ENCODE assay signal across 8 cellular contexts in the genomic region with DNA sequence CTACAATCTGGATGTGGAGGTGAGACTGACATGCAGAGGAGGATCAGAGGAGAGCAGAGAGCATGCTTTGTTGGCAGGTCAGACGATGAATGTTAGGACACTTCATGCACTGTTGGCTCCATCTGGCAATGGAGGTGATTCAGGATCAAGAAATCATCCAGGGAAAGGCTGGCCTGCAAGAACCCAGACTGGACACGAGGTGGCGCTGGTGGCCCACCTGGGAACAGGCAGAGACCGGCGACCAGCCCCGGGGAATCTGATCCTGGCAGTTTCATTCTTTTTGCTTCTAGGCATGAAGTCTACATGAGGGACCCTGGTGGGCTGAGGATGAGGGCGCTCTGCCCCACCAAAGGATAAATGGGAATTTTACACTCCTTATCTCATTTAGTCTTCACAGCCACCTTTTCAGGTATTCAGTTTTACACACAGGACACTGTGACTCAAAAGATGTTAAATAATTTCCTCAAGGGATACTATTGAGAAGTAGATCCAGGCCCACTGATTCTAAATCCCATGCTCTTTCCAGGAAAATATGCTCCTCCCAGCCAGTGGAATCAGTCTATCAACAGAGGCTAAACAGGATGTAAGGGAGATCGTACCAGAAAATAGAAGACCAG. TPM values are rescaled to one million over a fixed set of nuclear protein-coding genes. Genes with fewer than 3 reads are reported as not detected.
A peak's percentile ranks its signal among the peaks of the same experiment; 100 is the strongest.
DNase-seq lines count a peak whose midpoint lies in the region; ATAC-seq and TF ChIP-seq lines count a peak whose summit lies in the region.

No MANE protein-coding gene starts in this region.

- H3K36me3 Mint-ChIP-seq in activated T-helper 1 cell treated with anti-CD3 and anti-CD28 coated beads, Interleukin-12 subunit alpha, Interleukin-12 subunit beta, Interleukin-2, Interleukin-4 antibody, amounts not matched to agents 30 ng/mL and 10 ng/mL and 1 ng/mL, durations not matched to agents 14 hours and 24 hours and 36 hours (ENCODE audit: low read depth) = no peaks in the 10 kb centered on the region
- no peaks in the 10 kb centered on the region for H3K36me3 Mint-ChIP-seq in neural progenitor cell

- H3K27ac ChIP-seq in Karpas-422 (ENCODE audit: low read length) = no peak overlapping the region
- H3K27ac ChIP-seq in neural progenitor cell = no peak overlapping the region

- TF ChIP-seq CTCF in fibroblast of pulmonary artery (IDR thresholded peaks at IDR 0.05; ENCODE audit: low read length, missing control alignments) = peak; percentile 95
- peak; percentile 95 for TF ChIP-seq CTCF in neural progenitor cell (IDR thresholded peaks at IDR 0.05)

- no peak overlapping the region for H3K27ac Mint-ChIP-seq in activated T-helper 1 cell treated with anti-CD3 and anti-CD28 coated beads, Interleukin-12 subunit alpha, Interleukin-12 subunit beta, Interleukin-2, Interleukin-4 antibody, amounts not matched to agents 30 ng/mL and 10 ng/mL and 1 ng/mL, durations not matched to agents 14 hours and 24 hours and 36 hours
- H3K27ac Mint-ChIP-seq in neural progenitor cell = peak overlapping the region; percentile 16

- H3K4me2 ChIP-seq in Karpas-422 (ENCODE audit: low read depth, low read length, poor library complexity, severe bottlenecking) (no peak overlapping the region), neural progenitor cell (no peak overlapping the region)

- peaks cover 7% of the 10 kb centered on the region for H3K4me1 Mint-ChIP-seq in activated T-helper 1 cell treated with anti-CD3 and anti-CD28 coated beads, Interleukin-12 subunit alpha, Interleukin-12 subunit beta, Interleukin-2, Interleukin-4 antibody, amounts not matched to agents 30 ng/mL and 10 ng/mL and 1 ng/mL, durations not matched to agents 14 hours and 24 hours and 36 hours (ENCODE audit: low read depth)
- H3K4me1 Mint-ChIP-seq in neural progenitor cell = peaks cover 12% of the 10 kb centered on the region

- no peaks in the 10 kb centered on the region for H3K9me2 ChIP-seq in Karpas-422 (replicated peaks; ENCODE audit: insufficient read depth, low read length)

- no peak overlapping the region for H3K9ac ChIP-seq in Karpas-422 (ENCODE audit: low read length)
- no peak overlapping the region for H3K9ac ChIP-seq in neural progenitor cell

- peaks cover 16% of the 10 kb centered on the region for H3K27me3 Mint-ChIP-seq in activated T-helper 1 cell treated with anti-CD3 and anti-CD28 coated beads, Interleukin-12 subunit alpha, Interleukin-12 subunit beta, Interleukin-2, Interleukin-4 antibody, amounts not matched to agents 30 ng/mL and 10 ng/mL and 1 ng/mL, durations not matched to agents 14 hours and 24 hours and 36 hours (ENCODE audit: insufficient read depth)
- H3K27me3 Mint-ChIP-seq in neural progenitor cell (ENCODE audit: insufficient read depth, low read depth) = peaks cover 7% of the 10 kb centered on the region

- H3K4me1 ChIP-seq in Karpas-422 (ENCODE audit: low read length) (0 out of 2 replicates have a peak, but pooled peaks cover 3% of the 10 kb centered on the region), neural progenitor cell (no peaks in the 10 kb centered on the region)

- H2AFZ ChIP-seq in Karpas-422 (ENCODE audit: low read length) (no peak overlapping the region), neural progenitor cell (replicated peaks) (no peak overlapping the region)

- H3K79me2 ChIP-seq in Karpas-422 (ENCODE audit: low read length) (no peaks in the 10 kb centered on the region), neural progenitor cell (ENCODE audit: low read depth) (no peaks in the 10 kb centered on the region)

- ATAC-seq in stimulated activated naive CD8-positive, alpha-beta T cell treated with anti-CD3 and anti-CD28 coated beads, Interleukin-15, Interleukin-2, amounts not matched to agents 100 U/mL and 50 U/mL, for 24 hours = no peak
- ATAC-seq in GM19035 (IDR thresholded peaks at IDR 0.05; ENCODE audit: unreplicated experiment) = no peak

- no peak overlapping the region for H3K4me3 ChIP-seq in Karpas-422 (ENCODE audit: low read length)
- no peak overlapping the region for H3K4me3 ChIP-seq in fibroblast of pulmonary artery (replicated peaks; ENCODE audit: low read depth, low read length)
- H3K4me3 ChIP-seq in neural progenitor cell = no peak overlapping the region

- H3K9me3 ChIP-seq in Karpas-422 (ENCODE audit: low read length) = no peaks in the 10 kb centered on the region
- H3K9me3 ChIP-seq in neural progenitor cell (ENCODE audit: low read depth) = no peaks in the 10 kb centered on the region

- H4K20me1 ChIP-seq in Karpas-422 (ENCODE audit: insufficient read depth, low read depth, low read length) = no peaks in the 10 kb centered on the region
- no peaks in the 10 kb centered on the region for H4K20me1 ChIP-seq in neural progenitor cell (ENCODE audit: low read depth)

- H3F3A ChIP-seq in neural progenitor cell (ENCODE audit: low read depth) = peaks cover 4% of the 10 kb centered on the region

- peak; percentile 100 for DNase-seq in DMS 273 treated with DMSO at 0.1 percent for 48 hours (lab: John Stamatoyannopoulos, UW)
- DNase-seq in Karpas-422 = peak; percentile 79
- DNase-seq in RPMI7951 (ENCODE audit: low read depth) = peak; percentile 63
- peak; percentile 36 for DNase-seq in activated T-helper 1 cell treated with anti-CD3 and anti-CD28 coated beads, Interleukin-12 subunit alpha, Interleukin-12 subunit beta, Interleukin-2, Interleukin-4 antibody, amounts not matched to agents 30 ng/mL and 10 ng/mL and 1 ng/mL, durations not matched to agents 14 hours and 24 hours and 36 hours (ENCODE audit: low spot score)
- peak; percentile 81 for DNase-seq in fibroblast of pulmonary artery (ENCODE audit: low read depth)
- peak; percentile 87 for DNase-seq in neural progenitor cell (ENCODE audit: low spot score)
- peak; percentile 71 for DNase-seq in stimulated activated naive CD8-positive, alpha-beta T cell treated with anti-CD3 and anti-CD28 coated beads, Interleukin-15, Interleukin-2, amounts not matched to agents 100 U/mL and 50 U/mL, for 24 hours

- H3K9me3 Mint-ChIP-seq in activated T-helper 1 cell treated with anti-CD3 and anti-CD28 coated beads, Interleukin-12 subunit alpha, Interleukin-12 subunit beta, Interleukin-2, Interleukin-4 antibody, amounts not matched to agents 30 ng/mL and 10 ng/mL and 1 ng/mL, durations not matched to agents 14 hours and 24 hours and 36 hours = no peaks in the 10 kb centered on the region
- no peaks in the 10 kb centered on the region for H3K9me3 Mint-ChIP-seq in neural progenitor cell

- H3K36me3 ChIP-seq in Karpas-422 (ENCODE audit: insufficient read depth, low read length) (no peaks in the 10 kb centered on the region), neural progenitor cell (no peaks in the 10 kb centered on the region)

- no peaks in the 10 kb centered on the region; the same call in 1 of the 2 replicates for H3K27me3 ChIP-seq in Karpas-422 (ENCODE audit: low read length)
- no peaks in the 10 kb centered on the region for H3K27me3 ChIP-seq in neural progenitor cell

- H3K4me3 Mint-ChIP-seq in activated T-helper 1 cell treated with anti-CD3 and anti-CD28 coated beads, Interleukin-12 subunit alpha, Interleukin-12 subunit beta, Interleukin-2, Interleukin-4 antibody, amounts not matched to agents 30 ng/mL and 10 ng/mL and 1 ng/mL, durations not matched to agents 14 hours and 24 hours and 36 hours = no peak overlapping the region
- H3K4me3 Mint-ChIP-seq in neural progenitor cell = no peak overlapping the region

- intact Hi-C loops in activated T-helper 1 cell treated with anti-CD3 and anti-CD28 coated beads, Interleukin-12 subunit alpha, Interleukin-12 subunit beta, Interleukin-2, Interleukin-4 antibody, amounts not matched to agents 30 ng/mL and 10 ng/mL and 1 ng/mL, durations not matched to agents 14 hours and 24 hours and 36 hours (cut with micrococcal nuclease) = loop anchor here (1.0 kb wide), 2 partner anchors 149 to 164 kb away; no protein-coding TSS in a partner anchor

RNA-seq across cellular contexts. Expression of a gene that starts 26.2 kb away (rescaled TPM):
- 50.2 and 83.6 TPM in 2 replicates for total RNA-seq in Karpas-422 (2014; rRNA removed; shearing (Covaris generic); ENCODE audit: low replicate concordance)
- total RNA-seq in RPMI7951 (2014; rRNA removed; shearing (Covaris generic)) = 17.1 and 24.6 TPM in 2 replicates
- 16.0 and 18.5 TPM in 2 replicates for total RNA-seq in activated T-helper 1 cell treated with anti-CD3 and anti-CD28 coated beads, Interleukin-12 subunit alpha, Interleukin-12 subunit beta, Interleukin-2, Interleukin-4 antibody, amounts not matched to agents 30 ng/mL and 10 ng/mL and 1 ng/mL, durations not matched to agents 14 hours and 24 hours and 36 hours
- total RNA-seq in neural progenitor cell (ENCODE audit: low replicate concordance) = 16.1 and 39.9 TPM in 2 replicates

Comparison
In these comparisons a context has a peak if more than half of its experiments do, and no peak if none do; other contexts are left out.
1. DNase-seq: peak in every context shown above with its lines; median percentile 100 in DMS 273 treated with DMSO at 0.1 percent for 48 hours; 87 in neural progenitor cell; 81 in fibroblast of pulmonary artery; 79 in Karpas-422; 71 in stimulated activated naive CD8-positive, alpha-beta T cell treated with anti-CD3 and anti-CD28 coated beads, Interleukin-15, Interleukin-2, amounts not matched to agents 100 U/mL and 50 U/mL, for 24 hours; 63 in RPMI7951; 36 in activated T-helper 1 cell treated with anti-CD3 and anti-CD28 coated beads, Interleukin-12 subunit alpha, Interleukin-12 subunit beta, Interleukin-2, Interleukin-4 antibody, amounts not matched to agents 30 ng/mL and 10 ng/mL and 1 ng/mL, durations not matched to agents 14 hours and 24 hours and 36 hours.